10 cellular contexts compared by ENCODE assay signal in the genomic region with DNA sequence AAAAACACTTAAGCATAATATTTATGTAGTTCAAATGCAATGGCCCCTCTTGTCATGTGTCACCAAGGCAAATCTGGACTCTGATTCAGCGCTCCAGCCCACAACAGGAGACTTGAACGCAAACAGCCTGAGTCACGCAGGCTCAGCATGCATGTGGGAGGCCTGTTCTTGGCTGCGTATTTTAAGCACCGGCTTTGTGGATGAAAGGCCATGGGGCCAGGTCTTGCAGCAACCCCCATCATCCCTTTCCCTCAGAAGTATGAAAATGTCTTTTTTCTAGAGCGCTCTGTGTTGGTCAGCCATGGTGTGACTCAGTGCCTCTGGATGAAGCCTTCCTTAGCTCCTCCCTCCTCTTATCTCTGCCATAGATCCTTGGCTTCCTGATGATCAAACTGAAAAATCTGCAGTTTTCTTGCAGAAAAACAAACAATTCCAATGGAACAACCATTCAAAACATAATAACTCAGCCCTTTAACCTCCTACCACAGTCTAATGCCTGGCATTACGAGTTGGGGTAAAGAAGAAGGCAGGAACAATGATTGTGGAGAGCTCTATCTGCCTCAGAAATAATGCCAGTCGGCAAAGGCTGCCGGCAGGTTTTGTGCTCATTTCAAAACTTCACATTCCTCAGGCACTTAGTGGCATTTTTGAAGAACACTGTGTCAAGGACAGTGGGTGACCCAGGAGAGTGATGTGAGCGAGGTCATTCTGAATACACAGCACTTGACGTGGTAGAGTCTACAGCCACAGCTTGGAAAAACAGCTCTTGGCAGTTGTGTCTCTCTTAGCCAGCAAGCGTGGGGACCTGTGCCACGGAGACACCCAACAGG.
DNase-seq lines count a peak whose midpoint lies in the region; ATAC-seq lines count a peak whose summit lies in the region.
"Had no signal": no experiment of that assay in that cellular context is flagged by ENCODE, and none has a peak within 500 bp of the region (broad histone marks: within the 10 kb centered on the region; RNA-seq: fewer than 3 reads in every experiment).

No MANE protein-coding gene starts in this region.

- ATAC-seq in GM21515 (IDR thresholded peaks at IDR 0.05; ENCODE audit: unreplicated experiment), result no peak

- H3K27ac ChIP-seq in CD8-positive, alpha-beta memory T cell (ENCODE audit: low read depth, low read length), result no peak overlapping the region
- H3K27ac ChIP-seq: 22Rv1, VCaP had no signal

- H3K27ac Mint-ChIP-seq in CD8-positive, alpha-beta memory T cell, result peak overlapping the region in 4 of 8 donors; percentile 26 to 53 (median 36)

- H3K9me3 Mint-ChIP-seq in CD8-positive, alpha-beta memory T cell, result no peaks in the 10 kb centered on the region

- no peaks in the 10 kb centered on the region for H3K27me3 Mint-ChIP-seq in CD8-positive, alpha-beta memory T cell

- DNase-seq in NCI-H2029 treated with DMSO at 0.1 percent for 48 hours (lab: John Stamatoyannopoulos, UW), result peak; percentile 9
- no peak for DNase-seq in NCI-H2029 (lab: John Stamatoyannopoulos, UW)
- DNase-seq in activated CD4-positive, alpha-beta T cell treated with anti-CD3 and anti-CD28 coated beads for 48 hours, result peak; percentile 64
- DNase-seq in globus pallidus (ENCODE audit: low spot score), result peak; percentile 16
- DNase-seq in smooth muscle cell of the brain vasculature (ENCODE audit: low read depth, low spot score), result peak; percentile 99
- no peak for DNase-seq in CD8-positive, alpha-beta memory T cell
- DNase-seq in SW 1271 (lab: John Stamatoyannopoulos, UW), result no peak

- peaks cover 16% of the 10 kb centered on the region for H3K36me3 ChIP-seq in CD8-positive, alpha-beta memory T cell (ENCODE audit: insufficient read depth, low read length)

- peak overlapping the region in 3 of 7 donors; percentile 2 to 53 (median 18) for H3K4me3 Mint-ChIP-seq in CD8-positive, alpha-beta memory T cell

- peaks cover 18% of the 10 kb centered on the region for H3K4me1 ChIP-seq in CD8-positive, alpha-beta memory T cell (ENCODE audit: insufficient read depth, low read length)

- POLR2A ChIA-PET in CD8-positive, alpha-beta memory T cell (lab: Charles Lee), result interaction anchor here (0.6 kb wide), 1 partner anchor 72 kb away, joined by 3 read pairs; no protein-coding TSS in a partner anchor

- CTCF ChIA-PET in CD8-positive, alpha-beta memory T cell (lab: Charles Lee), result no interaction called here

- peaks cover 45 to 68% (median 45%) of the 10 kb centered on the region in 3 donors for H3K4me1 Mint-ChIP-seq in CD8-positive, alpha-beta memory T cell

- no peaks in the 10 kb centered on the region for H3K9me3 ChIP-seq in CD8-positive, alpha-beta memory T cell (ENCODE audit: low read length)

- peaks cover 3 to 90% (median 14%) of the 10 kb centered on the region in 3 donors for H3K36me3 Mint-ChIP-seq in CD8-positive, alpha-beta memory T cell

- no peak overlapping the region for H3K4me3 ChIP-seq in CD8-positive, alpha-beta memory T cell (ENCODE audit: low read length)

- H3K27me3 ChIP-seq in CD8-positive, alpha-beta memory T cell (ENCODE audit: insufficient read depth, low read length, poor library complexity, severe bottlenecking), result no peaks in the 10 kb centered on the region

Comparison
In these comparisons a context has a peak if more than half of its experiments do, and no peak if none do; other contexts are left out.
1. DNase-seq: peak in NCI-H2029 treated with DMSO at 0.1 percent for 48 hours (single experiment), activated CD4-positive, alpha-beta T cell treated with anti-CD3 and anti-CD28 coated beads for 48 hours (single experiment), globus pallidus (single experiment) and smooth muscle cell of the brain vasculature (single experiment); none in NCI-H2029 (single experiment), CD8-positive, alpha-beta memory T cell (0 of 5) and SW 1271 (0 of 2).